In genomic region chr3:125860547-125860946, GRCh38 we compare ENCODE assay signal across 8 cellular contexts.
DNase-seq lines count a peak whose midpoint lies in the region; ATAC-seq and TF ChIP-seq lines count a peak whose summit lies in the region.
"Not testable (repeated sequence)": the region's sequence is repeated elsewhere in the genome, so short reads cannot be mapped to it uniquely, and the experiment has no call there.

No MANE protein-coding gene starts in this region.

- H3K27me3 ChIP-seq in PC-3 (ENCODE audit: low read length): not testable (repeated sequence)

- not testable (repeated sequence) for H3K27me3 Mint-ChIP-seq in HFFc6 (ENCODE audit: insufficient read depth); activated CD8-positive, alpha-beta T cell treated with anti-CD3 and anti-CD28 coated beads for 36 hours; chondrocyte (ENCODE audit: low read depth); progenitor cell of endocrine pancreas; type B pancreatic cell

- CTCF ChIA-PET in PC-3 (lab: Charles Lee); activated CD8-positive, alpha-beta T cell treated with anti-CD3 and anti-CD28 coated beads for 36 hours (lab: Charles Lee): not testable (repeated sequence)

- not testable (repeated sequence) for ATAC-seq in PC-3; activated CD8-positive, alpha-beta T cell treated with anti-CD3 and anti-CD28 coated beads for 36 hours

- H3K36me3 Mint-ChIP-seq in HFFc6 (ENCODE audit: low read depth): peaks cover 36% of the 10 kb centered on the region
- H3K36me3 Mint-ChIP-seq in activated CD8-positive, alpha-beta T cell treated with anti-CD3 and anti-CD28 coated beads for 36 hours (ENCODE audit: low read depth); chondrocyte (ENCODE audit: low read depth); progenitor cell of endocrine pancreas (ENCODE audit: insufficient read depth); type B pancreatic cell: not testable (repeated sequence)

- H3K9me3 Mint-ChIP-seq in HFFc6; activated CD8-positive, alpha-beta T cell treated with anti-CD3 and anti-CD28 coated beads for 36 hours; chondrocyte (ENCODE audit: low read depth); progenitor cell of endocrine pancreas (ENCODE audit: low read depth); type B pancreatic cell: not testable (repeated sequence)

- not testable (repeated sequence) for H3F3A ChIP-seq in PC-3 (ENCODE audit: low read length, unreplicated experiment)

- not testable (repeated sequence) for H3K9me3 ChIP-seq in PC-3 (ENCODE audit: low read length)

- H3K9ac ChIP-seq in PC-3 (ENCODE audit: low read length): not testable (repeated sequence)

- not testable (repeated sequence) for H3K4me3 Mint-ChIP-seq in HFFc6; activated CD8-positive, alpha-beta T cell treated with anti-CD3 and anti-CD28 coated beads for 36 hours; chondrocyte (ENCODE audit: unreplicated experiment); progenitor cell of endocrine pancreas (ENCODE audit: low read depth); type B pancreatic cell

- H3K27ac ChIP-seq in PC-3 (ENCODE audit: low read length): not testable (repeated sequence)

- intact Hi-C loops in PC-3 (cut with micrococcal nuclease); activated CD8-positive, alpha-beta T cell treated with anti-CD3 and anti-CD28 coated beads for 36 hours (cut with micrococcal nuclease): not testable (repeated sequence)

- not testable (repeated sequence) for H3K4me1 ChIP-seq in PC-3 (ENCODE audit: insufficient read depth, low read length)

- TF ChIP-seq CTCF in HFFc6 (IDR thresholded peaks at IDR 0.05) (peak; percentile 55), PC-3 (conservative IDR thresholded peaks at IDR 0.05; ENCODE audit: low read depth, low read length) (peak; percentile 35; the same call in 1 of the 2 replicates), chondrocyte (IDR thresholded peaks at IDR 0.05) (peak; percentile 47), foreskin fibroblast (IDR thresholded peaks at IDR 0.05; ENCODE audit: low read depth, low read length) (peak; percentile 13), progenitor cell of endocrine pancreas (IDR thresholded peaks at IDR 0.05; ENCODE audit: unreplicated experiment) (peak; percentile 24), type B pancreatic cell (conservative IDR thresholded peaks at IDR 0.05) (peak; percentile 46)
- TF ChIP-seq CTCF in activated CD8-positive, alpha-beta T cell treated with anti-CD3 and anti-CD28 coated beads for 36 hours (IDR thresholded peaks at IDR 0.05): not testable (repeated sequence)

- not testable (repeated sequence) for BruUV-seq in PC-3 (replicated peaks; lab: Mats Ljungman, UMichigan)

- H3K9me2 ChIP-seq in PC-3 (replicated peaks; ENCODE audit: low read length): not testable (repeated sequence)

- not testable (repeated sequence) for H3K36me3 ChIP-seq in PC-3 (ENCODE audit: low read depth, low read length)

- not testable (repeated sequence) for H3K4me1 Mint-ChIP-seq in HFFc6 (ENCODE audit: low read depth); activated CD8-positive, alpha-beta T cell treated with anti-CD3 and anti-CD28 coated beads for 36 hours (ENCODE audit: low read depth); chondrocyte (ENCODE audit: low read depth); progenitor cell of endocrine pancreas (ENCODE audit: low read depth); type B pancreatic cell (ENCODE audit: unreplicated experiment)

- H3K4me3 ChIP-seq in PC-3 (ENCODE audit: low read length); foreskin fibroblast (ENCODE audit: low read depth in 1 of 2, low read length in 2 of 2): not testable (repeated sequence)

- peak; percentile 14 for DNase-seq in DMS 273 (lab: John Stamatoyannopoulos, UW; ENCODE audit: unreplicated experiment)
- DNase-seq in HFFc6; PC-3; chondrocyte (ENCODE audit: low spot score); foreskin fibroblast; progenitor cell of endocrine pancreas (ENCODE audit: low spot score, unreplicated experiment); type B pancreatic cell (ENCODE audit: extremely low spot score, unreplicated experiment): not testable (repeated sequence)
- DNase-seq in activated CD8-positive, alpha-beta T cell treated with anti-CD3 and anti-CD28 coated beads for 36 hours: peak; percentile 31

- not testable (repeated sequence) for H3K4me2 ChIP-seq in PC-3 (ENCODE audit: low read length)

- H3K27ac Mint-ChIP-seq in HFFc6; activated CD8-positive, alpha-beta T cell treated with anti-CD3 and anti-CD28 coated beads for 36 hours; chondrocyte (ENCODE audit: unreplicated experiment); progenitor cell of endocrine pancreas; type B pancreatic cell: not testable (repeated sequence)

- H4K20me1 ChIP-seq in PC-3 (ENCODE audit: low read length): not testable (repeated sequence)

- H2AFZ ChIP-seq in PC-3 (ENCODE audit: low read length): not testable (repeated sequence)

- H3K79me2 ChIP-seq in PC-3 (ENCODE audit: low read length): not testable (repeated sequence)

- POLR2A ChIA-PET in PC-3 (lab: Charles Lee; ENCODE audit: unreplicated experiment); activated CD8-positive, alpha-beta T cell treated with anti-CD3 and anti-CD28 coated beads for 36 hours (lab: Charles Lee): not testable (repeated sequence)
